Comparison of ENCODE assay signal across 8 cellular contexts in genomic region chr15:73052679-73053397, GRCh38. TPM values are rescaled to one million over a fixed set of nuclear protein-coding genes. Genes with fewer than 3 reads are reported as not detected.
DNase-seq lines count a peak whose midpoint lies in the region; ATAC-seq and TF ChIP-seq lines count a peak whose summit lies in the region.

No MANE protein-coding gene starts in this region.

- H3K36me3 ChIP-seq in left lung = no peaks in the 10 kb centered on the region

- H3K9me3 ChIP-seq in H9 (ENCODE audit: control insufficient read depth, low read depth, low read length) (no peaks in the 10 kb centered on the region), left lung (no peaks in the 10 kb centered on the region)

- peak; percentile 2 for DNase-seq in DMS153 treated with DMSO at 0.1 percent for 48 hours (lab: John Stamatoyannopoulos, UW; ENCODE audit: unreplicated experiment)
- DNase-seq in H9 = peak; percentile 56
- DNase-seq in NCI-H2029 (lab: John Stamatoyannopoulos, UW) = peak; percentile 27
- peak; percentile 19 for DNase-seq in activated B cell treated with CpG ODN at 0.5 μM for 24 hours
- DNase-seq in dermis microvascular lymphatic vessel endothelial cell (ENCODE audit: low read depth in 2 of 2) = peak; percentile 3 to 6
- DNase-seq in left lung = peak; percentile 37 to 72
- DNase-seq in stimulated activated CD4-positive, alpha-beta T cell treated with anti-CD3 and anti-CD28 coated beads, Interleukin-4, amount 100 ng/mL, for 1 hour = peak; percentile 23
- no peak for DNase-seq in mesenteric fat pad (ENCODE audit: low spot score)

- H2BK5ac ChIP-seq in H9 (ENCODE audit: insufficient read length, low read length) = no peak overlapping the region

- H3K27ac Mint-ChIP-seq in H9 = peak overlapping the region; percentile 50 to 89 (median 84); a peak in 5 of 7 replicates
- H3K27ac Mint-ChIP-seq in activated B cell treated with CpG ODN at 0.5 μM for 24 hours = peak overlapping the region; percentile 15

- peak overlapping the region; percentile 72 for H3K4me2 ChIP-seq in H9 (ENCODE audit: insufficient read depth, insufficient read length, low read length)

- H2BK120ac ChIP-seq in H9 (ENCODE audit: low read depth, low read length, poor library complexity, severe bottlenecking) = no peak overlapping the region

- no peak overlapping the region for H3T11ph ChIP-seq in H9 (ENCODE audit: low read length)

- H2AFZ ChIP-seq in H9 (ENCODE audit: low read length) = no peak overlapping the region

- H3K18ac ChIP-seq in H9 (ENCODE audit: insufficient read length, low read depth, low read length) = peak overlapping the region; percentile 70

- no peak overlapping the region for H3K4ac ChIP-seq in H9 (ENCODE audit: low read depth, low read length)

- H3K27ac ChIP-seq in H9 (ENCODE audit: insufficient read length, low read depth, low read length) (no peak overlapping the region), left lung (peak overlapping the region; percentile 64 to 74)

- no peaks in the 10 kb centered on the region for H3K79me1 ChIP-seq in H9 (ENCODE audit: insufficient read depth, low read depth, low read length, poor library complexity, severe bottlenecking)

- H3K36me3 Mint-ChIP-seq in H9 (ENCODE audit: insufficient read depth in 1 of 3, low read depth in 3 of 3) (no peaks in the 10 kb centered on the region), activated B cell treated with CpG ODN at 0.5 μM for 24 hours (ENCODE audit: low read depth) (no peaks in the 10 kb centered on the region)

- H3K4me3 ChIP-seq in left lung = peak overlapping the region; percentile 51 to 62

- H2BK20ac ChIP-seq in H9 (ENCODE audit: low read depth, low read length, poor library complexity, severe bottlenecking) = no peak overlapping the region

- TF ChIP-seq CTCF in H9 (conservative IDR thresholded peaks at IDR 0.05) = peak; percentile 45; the same call in 1 of the 3 replicates
- no peak for TF ChIP-seq CTCF in activated B cell treated with CpG ODN at 0.5 μM for 24 hours (IDR thresholded peaks at IDR 0.05)
- peak in 1 of 2 donors; percentile 21 for TF ChIP-seq CTCF in left lung (IDR thresholded peaks at IDR 0.05)

- POLR2A ChIA-PET in activated B cell treated with CpG ODN at 0.5 μM for 24 hours (lab: Charles Lee) = interaction anchor here (0.6 kb wide), 1 partner anchor 974 kb away, joined by 4 read pairs; no protein-coding TSS in a partner anchor

- no peak overlapping the region for H4K5ac ChIP-seq in H9 (ENCODE audit: insufficient read length, low read depth, low read length)

- CTCF ChIA-PET in activated B cell treated with CpG ODN at 0.5 μM for 24 hours (lab: Charles Lee) = no interaction called here

- no CpG with 5 or more reads among the region's 59 CpGs for WGBS in H9 (ENCODE audit: extremely low coverage, insufficient read length, low lambda C conversion rate)

- H3K4me1 ChIP-seq in H9 (ENCODE audit: insufficient read depth, low read length) (no peaks in the 10 kb centered on the region), left lung (peaks cover 0 to 22% of the 10 kb centered on the region in 2 donors)

- peaks cover 20 to 24% of the 10 kb centered on the region in 2 experiments for H3K4me1 Mint-ChIP-seq in H9
- H3K4me1 Mint-ChIP-seq in activated B cell treated with CpG ODN at 0.5 μM for 24 hours = peaks cover 9% of the 10 kb centered on the region

- no peak overlapping the region for H2AK5ac ChIP-seq in H9 (ENCODE audit: insufficient read length, low read length)

- no peak overlapping the region for H3K56ac ChIP-seq in H9 (ENCODE audit: insufficient read length, low read depth, low read length)

- H4K91ac ChIP-seq in H9 (ENCODE audit: insufficient read length, low read depth, low read length) = no peak overlapping the region

- peak overlapping the region; percentile 93 to 96 for H3K4me3 Mint-ChIP-seq in H9
- peak overlapping the region; percentile 81 for H3K4me3 Mint-ChIP-seq in activated B cell treated with CpG ODN at 0.5 μM for 24 hours

- H2BK12ac ChIP-seq in H9 (ENCODE audit: insufficient read length, low read depth, low read length) = no peak overlapping the region

- no peak for ATAC-seq in activated B cell treated with CpG ODN at 0.5 μM for 24 hours (ENCODE audit: low read depth)
- ATAC-seq in left lung = peak; percentile 35

- intact Hi-C loops in activated B cell treated with CpG ODN at 0.5 μM for 24 hours (cut with micrococcal nuclease) (loop anchor here (1.0 to 5.0 kb wide), 3 partner anchors 270 to 579 kb away; partner anchors contain the start of genes ADPGK, BBS4, HIGD2B and NPTN), left lung (cut with DNase I) (no loop called here)

- no peaks in the 10 kb centered on the region for H4K20me1 ChIP-seq in H9 (ENCODE audit: control insufficient read depth, insufficient read depth, insufficient read length)

- H3K23ac ChIP-seq in H9 (ENCODE audit: insufficient read length, low read depth, low read length) = no peak overlapping the region

- H3K23me2 ChIP-seq in H9 (ENCODE audit: insufficient read length, low read depth, low read length, poor library complexity, severe bottlenecking) = peaks cover 7% of the 10 kb centered on the region

- no peaks in the 10 kb centered on the region for H3K27me3 ChIP-seq in H9 (ENCODE audit: insufficient read depth, low read length)
- peaks cover 0 to 85% of the 10 kb centered on the region in 2 donors for H3K27me3 ChIP-seq in left lung

- no peak overlapping the region for H4K8ac ChIP-seq in H9 (replicated peaks; ENCODE audit: insufficient read length, low read depth, low read length)

- H3K27me3 Mint-ChIP-seq in H9 (ENCODE audit: low read depth) (no peaks in the 10 kb centered on the region; the same call in 1 of the 2 replicates), activated B cell treated with CpG ODN at 0.5 μM for 24 hours (peaks cover 25% of the 10 kb centered on the region)

- H3K14ac ChIP-seq in H9 (ENCODE audit: insufficient read depth, low read length) = peak overlapping the region; percentile 92

- no peaks in the 10 kb centered on the region; a peak in 1 of 5 replicates for H3K9me3 Mint-ChIP-seq in H9
- no peaks in the 10 kb centered on the region for H3K9me3 Mint-ChIP-seq in activated B cell treated with CpG ODN at 0.5 μM for 24 hours

- no peak overlapping the region for H2BK15ac ChIP-seq in H9 (ENCODE audit: low read depth, low read length)

- peak overlapping the region; percentile 79 for H3K9ac ChIP-seq in H9 (ENCODE audit: extremely low read depth, insufficient read length, low read length)

- H3K79me2 ChIP-seq in H9 (ENCODE audit: insufficient read depth, low read length) = peaks cover 3% of the 10 kb centered on the region; the same call in 1 of the 2 replicates

RNA-seq across cellular contexts. Expression of gene NEO1, which starts 0.6 kb away (rescaled TPM):
- total RNA-seq in H9 (2021) (37.7 and 41.8 TPM in 2 replicates), activated B cell treated with CpG ODN at 0.5 μM for 24 hours (1.0 and 2.3 TPM in 2 replicates), dermis microvascular lymphatic vessel endothelial cell (1.9 and 5.3 TPM in 2 replicates), left lung (10 to 100 TPM; 30.1 to 48.4 TPM), mesenteric fat pad (12.7 TPM)
